ENCODE assay signal across 8 cellular contexts in the genomic region with DNA sequence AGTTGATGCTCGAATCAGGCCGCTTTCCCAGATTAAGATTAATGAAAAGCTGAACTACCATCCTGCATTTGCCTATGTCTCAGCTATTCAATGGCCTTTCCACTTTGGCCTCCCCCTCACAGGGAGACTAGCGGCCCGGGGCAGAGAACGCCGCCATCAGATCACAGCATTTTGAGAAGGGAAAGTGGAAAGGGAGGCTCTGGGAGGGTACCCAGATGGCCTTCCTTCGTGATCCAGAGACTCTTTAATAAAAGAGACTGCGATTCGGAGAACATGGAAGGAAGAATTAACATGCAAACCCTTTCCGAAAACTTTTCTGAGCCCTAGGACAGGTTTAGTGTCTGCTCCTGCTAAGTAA. TPM values are rescaled to one million over a fixed set of nuclear protein-coding genes. Genes with fewer than 3 reads are reported as not detected.
A peak's percentile ranks its signal among the peaks of the same experiment; 100 is the strongest.
DNase-seq lines count a peak whose midpoint lies in the region; ATAC-seq and TF ChIP-seq lines count a peak whose summit lies in the region.

No MANE protein-coding gene starts in this region.

- in situ Hi-C loops in Panc1 (cut with HindIII; ENCODE audit: low pct_unique_long_range_greater_than_20kb, low sequenced_read_pairs): loop anchor here (5.0 kb wide), 1 partner anchor 45 kb away; no protein-coding TSS in a partner anchor

- no peaks in the 10 kb centered on the region for H3K9me3 Mint-ChIP-seq in CD4-positive, alpha-beta T cell

- H4K20me1 ChIP-seq in osteoblast (ENCODE audit: insufficient read depth, low read length): peaks cover 30% of the 10 kb centered on the region

- peak overlapping the region; percentile 83 for H3K27ac Mint-ChIP-seq in CD4-positive, alpha-beta T cell

- H3K36me3 ChIP-seq in Panc1 (ENCODE audit: control insufficient read depth, insufficient read depth, low read length) (peaks cover 7% of the 10 kb centered on the region; the same call in 1 of the 2 replicates), osteoblast (ENCODE audit: insufficient read depth, low read length) (no peaks in the 10 kb centered on the region)

- H3K27ac ChIP-seq in CD4-positive, alpha-beta T cell (ENCODE audit: low read depth, low read length): peak overlapping the region; percentile 56
- H3K27ac ChIP-seq in Panc1 (ENCODE audit: low read length): peak overlapping the region; percentile 93
- H3K27ac ChIP-seq in epithelial cell of prostate: peak overlapping the region; percentile 76
- H3K27ac ChIP-seq in osteoblast (ENCODE audit: low read depth, low read length): peak overlapping the region; percentile 73

- DNase-seq in CD4-positive, alpha-beta T cell: no peak
- DNase-seq in Panc1 (ENCODE audit: low read depth, low spot score): no peak
- DNase-seq in epithelial cell of prostate (ENCODE audit: low read depth, low spot score): no peak
- DNase-seq in osteoblast (ENCODE audit: insufficient read length, low spot score, missing footprints): peak; percentile 80
- DNase-seq in H4 (ENCODE audit: low spot score): no peak
- no peak for DNase-seq in NCI-H774 (lab: John Stamatoyannopoulos, UW)

- POLR2A ChIA-PET in CD4-positive, alpha-beta T cell (lab: Charles Lee): interaction anchor here (1.3 to 2.2 kb wide), 2 partner anchors 51 to 57 kb away, joined by 4 to 8 read pairs; partner anchors contain the start of gene GTPBP2
- POLR2A ChIA-PET in Panc1 (lab: Charles Lee): interaction anchor here (0.6 kb wide), 1 partner anchor 83 kb away, joined by 9 read pairs; the partner anchor contains the start of gene VEGFA

- H3K27me3 Mint-ChIP-seq in CD4-positive, alpha-beta T cell: no peaks in the 10 kb centered on the region

- H3K4me1 Mint-ChIP-seq in CD4-positive, alpha-beta T cell (ENCODE audit: low read depth): peaks cover 57% of the 10 kb centered on the region

- no TSS peak for BruUV-seq in Panc1 (replicated peaks; lab: Mats Ljungman, UMichigan)

- peak overlapping the region; percentile 96 for H3K4me3 Mint-ChIP-seq in CD4-positive, alpha-beta T cell

- no peaks in the 10 kb centered on the region for H3K9me3 ChIP-seq in CD4-positive, alpha-beta T cell (ENCODE audit: control insufficient read depth, low read length)
- H3K9me3 ChIP-seq in Panc1 (ENCODE audit: control insufficient read depth, insufficient read depth, low read depth, low read length) (no peaks in the 10 kb centered on the region), osteoblast (ENCODE audit: low read depth, low read length) (no peaks in the 10 kb centered on the region)

- H3K36me3 Mint-ChIP-seq in CD4-positive, alpha-beta T cell (ENCODE audit: low read depth): peaks cover 27% of the 10 kb centered on the region

- CTCF ChIA-PET in CD4-positive, alpha-beta T cell (lab: Charles Lee): interaction anchor here (3.3 kb wide), 1 partner anchor 19 kb away, joined by 16 read pairs; no protein-coding TSS in a partner anchor
- CTCF ChIA-PET in Panc1 (lab: Charles Lee): no interaction called here

- TF ChIP-seq CTCF in CD4-positive, alpha-beta T cell (IDR thresholded peaks at IDR 0.05): no peak
- TF ChIP-seq CTCF in Panc1 (IDR thresholded peaks at IDR 0.05) (no peak), osteoblast (IDR thresholded peaks at IDR 0.05; ENCODE audit: extremely low read depth, low read depth, low read length) (no peak)

- H3K27me3 ChIP-seq in CD4-positive, alpha-beta T cell (ENCODE audit: control insufficient read depth, insufficient read depth, low read length): no peaks in the 10 kb centered on the region
- H3K27me3 ChIP-seq in Panc1 (ENCODE audit: control insufficient read depth, insufficient read depth, low read length) (no peaks in the 10 kb centered on the region), osteoblast (ENCODE audit: insufficient read depth, low read length) (no peaks in the 10 kb centered on the region)

- H2AFZ ChIP-seq in osteoblast (ENCODE audit: low read length): peak overlapping the region; percentile 95

- peak overlapping the region; percentile 93 for H3K4me2 ChIP-seq in osteoblast (ENCODE audit: insufficient read depth, low read length)

- H3K79me2 ChIP-seq in osteoblast (ENCODE audit: insufficient read depth, low read length): peaks cover 60% of the 10 kb centered on the region

- intact Hi-C loops in CD4-positive, alpha-beta T cell (cut with DNase I, micrococcal nuclease): loop anchor here in 1 of 2 experiments (5.0 kb wide), 2 partner anchors 1910 to 1950 kb away; partner anchors contain the start of genes FRS3 and TFEB
- intact Hi-C loops in Panc1 (cut with micrococcal nuclease; ENCODE audit: unreplicated experiment): no loop called here

- ATAC-seq in CD4-positive, alpha-beta T cell (ENCODE audit: poor library complexity): no peak
- ATAC-seq in Panc1: peak; percentile 23; the same call in 1 of the 2 replicates
- no peak for ATAC-seq in HG03565 (IDR thresholded peaks at IDR 0.05; ENCODE audit: unreplicated experiment)
- no peak for ATAC-seq in HG03097 (IDR thresholded peaks at IDR 0.05; ENCODE audit: low FRiP score, unreplicated experiment)

- peak overlapping the region; percentile 95 to 96 for H3K4me3 ChIP-seq in Panc1 (ENCODE audit: low read depth in 2 of 2, low read length in 2 of 2)
- peak overlapping the region; percentile 83 for H3K4me3 ChIP-seq in osteoblast (ENCODE audit: insufficient read depth, low read length)

- peaks cover 12% of the 10 kb centered on the region for H3K4me1 ChIP-seq in Panc1 (ENCODE audit: control insufficient read depth, insufficient read depth, low read length)
- H3K4me1 ChIP-seq in osteoblast (ENCODE audit: insufficient read depth, low read length): peaks cover 12% of the 10 kb centered on the region

RNA-seq across cellular contexts. Expression of gene MRPS18A, which starts 0.5 kb away (rescaled TPM):
- total RNA-seq in CD4-positive, alpha-beta T cell: 10 to 100 TPM; 26.1 to 27.7 TPM
- total RNA-seq in Panc1 (2021; ENCODE audit: unreplicated experiment): 45.8 TPM
- polyA plus RNA-seq in Panc1 (2012; ENCODE audit: insufficient read length): 57.5 TPM
- 27.5 and 30.4 TPM in 2 replicates for total RNA-seq in osteoblast
- 73.4 and 84.5 TPM in 2 replicates for total RNA-seq in H4 (2014; rRNA removed; shearing (Covaris generic))

RNA-seq across cellular contexts. Expression of gene RSPH9, which starts 42.2 kb away (rescaled TPM):
- not detected for total RNA-seq in CD4-positive, alpha-beta T cell
- total RNA-seq in Panc1 (2021; ENCODE audit: unreplicated experiment) (0.28 TPM), osteoblast (under 0.01 and 0.36 TPM in 2 replicates)
- polyA plus RNA-seq in Panc1 (2012; ENCODE audit: insufficient read length): 1.8 TPM
- total RNA-seq in H4 (2014; rRNA removed; shearing (Covaris generic)): not detected in 2 replicates

RNA-seq across cellular contexts. Expression of gene MAD2L1BP, which starts 51.4 kb away (rescaled TPM):
- total RNA-seq in CD4-positive, alpha-beta T cell: 10 to 100 TPM; 36.6 to 39.2 TPM
- total RNA-seq in Panc1 (2021; ENCODE audit: unreplicated experiment): 44.2 TPM
- 33.2 TPM for polyA plus RNA-seq in Panc1 (2012; ENCODE audit: insufficient read length)
- 18.6 and 30.4 TPM in 2 replicates for total RNA-seq in osteoblast
- total RNA-seq in H4 (2014; rRNA removed; shearing (Covaris generic)): 75.9 and 83.8 TPM in 2 replicates

RNA-seq across cellular contexts. Expression of gene GTPBP2, which starts 58.0 kb away (rescaled TPM):
- 10 to 100 TPM; 31.5 to 33.9 TPM for total RNA-seq in CD4-positive, alpha-beta T cell
- total RNA-seq in Panc1 (2021; ENCODE audit: unreplicated experiment) (59.4 TPM), osteoblast (74.3 and 84.0 TPM in 2 replicates)
- 47.1 TPM for polyA plus RNA-seq in Panc1 (2012; ENCODE audit: insufficient read length)
- total RNA-seq in H4 (2014; rRNA removed; shearing (Covaris generic)): 51.4 and 52.9 TPM in 2 replicates
